14 cellular contexts compared by ENCODE assay signal in genomic region chr19:30374791-30375650, GRCh38. TPM values are rescaled to one million over a fixed set of nuclear protein-coding genes. Genes with fewer than 3 reads are reported as not detected.
DNase-seq lines count a peak whose midpoint lies in the region; ATAC-seq and TF ChIP-seq lines count a peak whose summit lies in the region.
"Had no signal": no experiment of that assay in that cellular context is flagged by ENCODE, and none has a peak within 500 bp of the region (broad histone marks: within the 10 kb centered on the region; RNA-seq: fewer than 3 reads in every experiment).

No MANE protein-coding gene starts in this region.

- H3K4me1 Mint-ChIP-seq in brain, result peaks cover 57% of the 10 kb centered on the region

- H3K36me3 ChIP-seq in thyroid gland, result no peaks in the 10 kb centered on the region
- no peaks in the 10 kb centered on the region for H3K36me3 ChIP-seq in left lung
- H3K36me3 ChIP-seq: gastrocnemius medialis had no signal

- no peak for TF ChIP-seq CTCF in brain (conservative IDR thresholded peaks at IDR 0.05)
- TF ChIP-seq CTCF in thyroid gland (IDR thresholded peaks at IDR 0.05), result peak in 1 of 6 experiments; percentile 21
- TF ChIP-seq CTCF in left lung (IDR thresholded peaks at IDR 0.05), result no peak

- H3K9me3 ChIP-seq in thyroid gland, result no peaks in the 10 kb centered on the region
- H3K9me3 ChIP-seq in left lung, result no peaks in the 10 kb centered on the region
- H3K9me3 ChIP-seq: gastrocnemius medialis had no signal

- H3K4me1 ChIP-seq in thyroid gland, result peaks cover 0 to 5% of the 10 kb centered on the region in 2 donors
- H3K4me1 ChIP-seq in left lung, result no peaks in the 10 kb centered on the region
- H3K4me1 ChIP-seq: gastrocnemius medialis had no signal

- ATAC-seq in HG03097 (IDR thresholded peaks at IDR 0.05; ENCODE audit: low FRiP score, unreplicated experiment) (no peak), left lung (no peak)
- ATAC-seq: naive thymus-derived CD4-positive, alpha-beta T cell had no signal

- H3K27me3 Mint-ChIP-seq in brain, result peaks cover 26% of the 10 kb centered on the region

- H3K9me3 Mint-ChIP-seq in brain, result peaks cover 0 to 5% (median 2%) of the 10 kb centered on the region in 5 experiments

- H3K27me3 ChIP-seq in thyroid gland, result no peaks in the 10 kb centered on the region
- peaks cover 23 to 64% of the 10 kb centered on the region in 2 donors for H3K27me3 ChIP-seq in left lung

- WGBS in thyroid gland, 2 donors, result 4% methylated on average over 47 to 54 of the region's 101 CpGs

- H3K27ac ChIP-seq in thyroid gland, result no peak overlapping the region
- H3K27ac ChIP-seq in left lung, result no peak overlapping the region
- H3K27ac ChIP-seq: gastrocnemius medialis had no signal

- peak overlapping the region in 4 of 5 experiments; percentile 46 to 84 (median 68) for H3K27ac Mint-ChIP-seq in brain
- H3K27ac Mint-ChIP-seq: naive thymus-derived CD4-positive, alpha-beta T cell had no signal

- no peak for TF ChIP-seq POLR2A in thyroid gland (IDR thresholded peaks at IDR 0.05)

- H3K36me3 Mint-ChIP-seq in brain, result peaks cover 4% of the 10 kb centered on the region
- H3K36me3 Mint-ChIP-seq: naive thymus-derived CD4-positive, alpha-beta T cell had no signal

- H3K4me3 ChIP-seq in thyroid gland (replicated peaks in 1 of 3) (peak overlapping the region in 2 of 3 donors; percentile 35 to 48), left lung (no peak overlapping the region)

- peak overlapping the region; percentile 84 to 89 (median 87) for H3K4me3 Mint-ChIP-seq in brain

- DNase-seq in NCI-H1436 (lab: John Stamatoyannopoulos, UW), result peak; percentile 19
- no peak for DNase-seq in NCI-H1436 treated with DMSO at 0.1 percent for 48 hours (lab: John Stamatoyannopoulos, UW)
- peak; percentile 42 for DNase-seq in medulla oblongata (ENCODE audit: extremely low spot score)
- DNase-seq in thyroid gland, result peak; percentile 32 to 64
- DNase-seq in stimulated activated CD4-positive, alpha-beta T cell treated with anti-CD3 and anti-CD28 coated beads, Interleukin-1b, Interleukin-23, amount 100 ng/mL, for 48 hours, result no peak
- no peak for DNase-seq in left lung
- DNase-seq: gastrocnemius medialis; GF-D8; naive thymus-derived CD4-positive, alpha-beta T cell; NCI-H2081 had no signal

- intact Hi-C loops in thyroid gland (cut with DNase I), result no loop called here
- intact Hi-C loops in left lung (cut with DNase I), result no loop called here

RNA-seq across cellular contexts. Expression of gene ZNF536, which starts 2.8 kb away (rescaled TPM):
- 36.2 TPM for polyA plus RNA-seq in brain (ENCODE audit: insufficient read depth, low read depth, low replicate concordance)
- total RNA-seq in thyroid gland (10 to 100 TPM in 1 of 4 donors, 1 to 10 TPM in 3; 1.1 to 10.8 (median 5.3) TPM), left lung (under 1 TPM; 0.50 to 0.89 TPM)
- total RNA-seq: A172; activated CD8-positive, alpha-beta memory T cell treated with anti-CD3 and anti-CD28 coated beads for 36 hours; naive thymus-derived CD4-positive, alpha-beta T cell had no signal
- polyA plus RNA-seq: naive thymus-derived CD4-positive, alpha-beta T cell had no signal

Comparison
In these comparisons a context has a peak if more than half of its experiments do, and no peak if none do; other contexts are left out.
1. DNase-seq: peak in NCI-H1436 (single experiment), medulla oblongata (single experiment) and thyroid gland (2 of 2); none in NCI-H1436 treated with DMSO at 0.1 percent for 48 hours (single experiment), stimulated activated CD4-positive, alpha-beta T cell treated with anti-CD3 and anti-CD28 coated beads, Interleukin-1b, Interleukin-23, amount 100 ng/mL, for 48 hours (single experiment) and left lung (0 of 2).
2. H3K4me3 ChIP-seq: peak in thyroid gland (2 of 3); none in left lung (0 of 2).